In the genomic region with DNA sequence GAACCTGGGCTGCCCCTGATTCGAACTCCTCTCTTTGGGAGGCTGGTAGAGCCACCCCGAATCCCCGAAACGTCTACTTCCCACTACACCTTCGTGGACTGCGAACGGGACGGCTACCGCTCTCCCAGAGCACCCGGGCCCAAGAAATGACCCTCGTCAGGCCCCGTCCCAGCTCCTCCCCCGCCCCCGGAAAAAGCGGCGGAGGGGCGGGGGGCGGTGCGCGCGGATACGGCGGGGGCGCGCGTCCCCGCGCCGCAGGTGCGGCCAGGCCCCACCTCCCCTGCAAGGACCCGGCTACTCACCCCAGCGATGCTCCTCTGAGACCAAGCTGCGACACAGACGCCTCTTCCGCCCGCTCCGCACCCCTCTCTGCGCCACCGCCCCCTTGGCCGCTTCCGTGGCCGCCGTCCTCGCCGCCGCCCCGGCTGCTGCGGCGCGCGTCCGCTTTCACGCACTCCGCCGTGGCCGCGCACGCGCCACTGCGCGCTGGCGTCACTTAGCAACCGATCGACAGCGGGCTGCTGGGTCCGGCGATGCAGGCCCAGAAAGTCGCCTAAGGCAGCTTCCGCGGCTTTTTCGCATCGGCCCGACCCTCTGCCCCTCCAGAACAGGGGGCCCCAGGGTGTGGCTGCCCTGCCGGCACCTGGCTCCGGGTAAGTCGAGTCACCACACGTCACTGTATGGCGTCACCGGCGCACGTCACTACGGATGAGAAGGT, we compare ENCODE assay signal across 1 cellular context.
TF ChIP-seq lines count a peak whose summit lies in the region.

A gene (minus strand): TSS at position 432 of the 718 bp plus-strand sequence.

TF ChIP-seq in HepG2, 621 proteins besides CTCF, POLR2A, EP300 and RAD21 (continued from another document and continues in another):
- TF ChIP-seq ZNF616 (CRISPR knock-in tag; IDR thresholded peaks at IDR 0.05; ENCODE audit: low read depth): peak; percentile 65
- TF ChIP-seq HMG20B (CRISPR knock-in tag; conservative IDR thresholded peaks at IDR 0.05): no peak
- TF ChIP-seq SALL1 (CRISPR knock-in tag; IDR thresholded peaks at IDR 0.05): peak; percentile 70
- TF ChIP-seq, protein P1, sequence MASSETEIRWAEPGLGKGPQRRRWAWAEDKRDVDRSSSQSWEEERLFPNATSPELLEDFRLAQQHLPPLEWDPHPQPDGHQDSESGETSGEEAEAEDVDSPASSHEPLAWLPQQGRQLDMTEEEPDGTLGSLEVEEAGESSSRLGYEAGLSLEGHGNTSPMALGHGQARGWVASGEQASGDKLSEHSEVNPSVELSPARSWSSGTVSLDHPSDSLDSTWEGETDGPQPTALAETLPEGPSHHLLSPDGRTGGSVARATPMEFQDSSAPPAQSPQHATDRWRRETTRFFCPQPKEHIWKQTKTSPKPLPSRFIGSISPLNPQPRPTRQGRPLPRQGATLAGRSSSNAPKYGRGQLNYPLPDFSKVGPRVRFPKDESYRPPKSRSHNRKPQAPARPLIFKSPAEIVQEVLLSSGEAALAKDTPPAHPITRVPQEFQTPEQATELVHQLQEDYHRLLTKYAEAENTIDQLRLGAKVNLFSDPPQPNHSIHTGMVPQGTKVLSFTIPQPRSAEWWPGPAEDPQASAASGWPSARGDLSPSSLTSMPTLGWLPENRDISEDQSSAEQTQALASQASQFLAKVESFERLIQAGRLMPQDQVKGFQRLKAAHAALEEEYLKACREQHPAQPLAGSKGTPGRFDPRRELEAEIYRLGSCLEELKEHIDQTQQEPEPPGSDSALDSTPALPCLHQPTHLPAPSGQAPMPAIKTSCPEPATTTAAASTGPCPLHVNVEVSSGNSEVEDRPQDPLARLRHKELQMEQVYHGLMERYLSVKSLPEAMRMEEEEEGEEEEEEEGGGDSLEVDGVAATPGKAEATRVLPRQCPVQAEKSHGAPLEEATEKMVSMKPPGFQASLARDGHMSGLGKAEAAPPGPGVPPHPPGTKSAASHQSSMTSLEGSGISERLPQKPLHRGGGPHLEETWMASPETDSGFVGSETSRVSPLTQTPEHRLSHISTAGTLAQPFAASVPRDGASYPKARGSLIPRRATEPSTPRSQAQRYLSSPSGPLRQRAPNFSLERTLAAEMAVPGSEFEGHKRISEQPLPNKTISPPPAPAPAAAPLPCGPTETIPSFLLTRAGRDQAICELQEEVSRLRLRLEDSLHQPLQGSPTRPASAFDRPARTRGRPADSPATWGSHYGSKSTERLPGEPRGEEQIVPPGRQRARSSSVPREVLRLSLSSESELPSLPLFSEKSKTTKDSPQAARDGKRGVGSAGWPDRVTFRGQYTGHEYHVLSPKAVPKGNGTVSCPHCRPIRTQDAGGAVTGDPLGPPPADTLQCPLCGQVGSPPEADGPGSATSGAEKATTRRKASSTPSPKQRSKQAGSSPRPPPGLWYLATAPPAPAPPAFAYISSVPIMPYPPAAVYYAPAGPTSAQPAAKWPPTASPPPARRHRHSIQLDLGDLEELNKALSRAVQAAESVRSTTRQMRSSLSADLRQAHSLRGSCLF (CRISPR knock-in tag; IDR thresholded peaks at IDR 0.05; ENCODE audit: borderline replicate concordance): 0 out of 2 replicates have a peak, but pooled peaks have one; percentile 38
- TF ChIP-seq ZFP36 (IDR thresholded peaks at IDR 0.05; ENCODE audit: borderline replicate concordance, low read depth, low read length, partially characterized antibody): no peak
- TF ChIP-seq ZNF788 (CRISPR knock-in tag; IDR thresholded peaks at IDR 0.05; ENCODE audit: borderline replicate concordance): peak; percentile 63; the same call in 1 of the 2 replicates
- TF ChIP-seq NKX3-1 (CRISPR knock-in tag; IDR thresholded peaks at IDR 0.05): no peak; the same call in 1 of the 2 replicates
- no peak for TF ChIP-seq FOXK2 (IDR thresholded peaks at IDR 0.05)
- TF ChIP-seq, protein P2, sequence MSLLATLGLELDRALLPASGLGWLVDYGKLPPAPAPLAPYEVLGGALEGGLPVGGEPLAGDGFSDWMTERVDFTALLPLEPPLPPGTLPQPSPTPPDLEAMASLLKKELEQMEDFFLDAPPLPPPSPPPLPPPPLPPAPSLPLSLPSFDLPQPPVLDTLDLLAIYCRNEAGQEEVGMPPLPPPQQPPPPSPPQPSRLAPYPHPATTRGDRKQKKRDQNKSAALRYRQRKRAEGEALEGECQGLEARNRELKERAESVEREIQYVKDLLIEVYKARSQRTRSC (CRISPR knock-in tag; IDR thresholded peaks at IDR 0.05; ENCODE audit: low read depth): no peak
- TF ChIP-seq, protein P3, sequence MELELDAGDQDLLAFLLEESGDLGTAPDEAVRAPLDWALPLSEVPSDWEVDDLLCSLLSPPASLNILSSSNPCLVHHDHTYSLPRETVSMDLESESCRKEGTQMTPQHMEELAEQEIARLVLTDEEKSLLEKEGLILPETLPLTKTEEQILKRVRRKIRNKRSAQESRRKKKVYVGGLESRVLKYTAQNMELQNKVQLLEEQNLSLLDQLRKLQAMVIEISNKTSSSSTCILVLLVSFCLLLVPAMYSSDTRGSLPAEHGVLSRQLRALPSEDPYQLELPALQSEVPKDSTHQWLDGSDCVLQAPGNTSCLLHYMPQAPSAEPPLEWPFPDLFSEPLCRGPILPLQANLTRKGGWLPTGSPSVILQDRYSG (CRISPR knock-in tag; IDR thresholded peaks at IDR 0.05): no peak
- TF ChIP-seq, protein P4, sequence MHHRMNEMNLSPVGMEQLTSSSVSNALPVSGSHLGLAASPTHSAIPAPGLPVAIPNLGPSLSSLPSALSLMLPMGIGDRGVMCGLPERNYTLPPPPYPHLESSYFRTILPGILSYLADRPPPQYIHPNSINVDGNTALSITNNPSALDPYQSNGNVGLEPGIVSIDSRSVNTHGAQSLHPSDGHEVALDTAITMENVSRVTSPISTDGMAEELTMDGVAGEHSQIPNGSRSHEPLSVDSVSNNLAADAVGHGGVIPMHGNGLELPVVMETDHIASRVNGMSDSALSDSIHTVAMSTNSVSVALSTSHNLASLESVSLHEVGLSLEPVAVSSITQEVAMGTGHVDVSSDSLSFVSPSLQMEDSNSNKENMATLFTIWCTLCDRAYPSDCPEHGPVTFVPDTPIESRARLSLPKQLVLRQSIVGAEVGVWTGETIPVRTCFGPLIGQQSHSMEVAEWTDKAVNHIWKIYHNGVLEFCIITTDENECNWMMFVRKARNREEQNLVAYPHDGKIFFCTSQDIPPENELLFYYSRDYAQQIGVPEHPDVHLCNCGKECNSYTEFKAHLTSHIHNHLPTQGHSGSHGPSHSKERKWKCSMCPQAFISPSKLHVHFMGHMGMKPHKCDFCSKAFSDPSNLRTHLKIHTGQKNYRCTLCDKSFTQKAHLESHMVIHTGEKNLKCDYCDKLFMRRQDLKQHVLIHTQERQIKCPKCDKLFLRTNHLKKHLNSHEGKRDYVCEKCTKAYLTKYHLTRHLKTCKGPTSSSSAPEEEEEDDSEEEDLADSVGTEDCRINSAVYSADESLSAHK (CRISPR knock-in tag; IDR thresholded peaks at IDR 0.05; ENCODE audit: borderline replicate concordance): no peak
- no peak for TF ChIP-seq ZNF577 (CRISPR knock-in tag; IDR thresholded peaks at IDR 0.05; ENCODE audit: borderline replicate concordance, low read depth)
- TF ChIP-seq ZNF550 (CRISPR knock-in tag; IDR thresholded peaks at IDR 0.05; ENCODE audit: borderline replicate concordance): no peak
- peak; percentile 18; the same call in 1 of the 2 replicates for TF ChIP-seq NFYB (CRISPR knock-in tag; IDR thresholded peaks at IDR 0.05)
- no peak for TF ChIP-seq GTF2F1 (IDR thresholded peaks at IDR 0.05; ENCODE audit: low read length)
- TF ChIP-seq, protein P5, sequence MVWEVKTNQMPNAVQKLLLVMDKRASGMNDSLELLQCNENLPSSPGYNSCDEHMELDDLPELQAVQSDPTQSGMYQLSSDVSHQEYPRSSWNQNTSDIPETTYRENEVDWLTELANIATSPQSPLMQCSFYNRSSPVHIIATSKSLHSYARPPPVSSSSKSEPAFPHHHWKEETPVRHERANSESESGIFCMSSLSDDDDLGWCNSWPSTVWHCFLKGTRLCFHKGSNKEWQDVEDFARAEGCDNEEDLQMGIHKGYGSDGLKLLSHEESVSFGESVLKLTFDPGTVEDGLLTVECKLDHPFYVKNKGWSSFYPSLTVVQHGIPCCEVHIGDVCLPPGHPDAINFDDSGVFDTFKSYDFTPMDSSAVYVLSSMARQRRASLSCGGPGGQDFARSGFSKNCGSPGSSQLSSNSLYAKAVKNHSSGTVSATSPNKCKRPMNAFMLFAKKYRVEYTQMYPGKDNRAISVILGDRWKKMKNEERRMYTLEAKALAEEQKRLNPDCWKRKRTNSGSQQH (CRISPR knock-in tag; IDR thresholded peaks at IDR 0.05; ENCODE audit: low read depth): peak; percentile 51; the same call in 1 of the 2 replicates
- TF ChIP-seq KMT2A (CRISPR knock-in tag; IDR thresholded peaks at IDR 0.05): no peak; the same call in 1 of the 2 replicates
- no peak for TF ChIP-seq SSRP1 (CRISPR knock-in tag; IDR thresholded peaks at IDR 0.05)
- TF ChIP-seq ZNF12 (CRISPR knock-in tag; IDR thresholded peaks at IDR 0.05): no peak; the same call in 1 of the 2 replicates
- TF ChIP-seq, protein P6, sequence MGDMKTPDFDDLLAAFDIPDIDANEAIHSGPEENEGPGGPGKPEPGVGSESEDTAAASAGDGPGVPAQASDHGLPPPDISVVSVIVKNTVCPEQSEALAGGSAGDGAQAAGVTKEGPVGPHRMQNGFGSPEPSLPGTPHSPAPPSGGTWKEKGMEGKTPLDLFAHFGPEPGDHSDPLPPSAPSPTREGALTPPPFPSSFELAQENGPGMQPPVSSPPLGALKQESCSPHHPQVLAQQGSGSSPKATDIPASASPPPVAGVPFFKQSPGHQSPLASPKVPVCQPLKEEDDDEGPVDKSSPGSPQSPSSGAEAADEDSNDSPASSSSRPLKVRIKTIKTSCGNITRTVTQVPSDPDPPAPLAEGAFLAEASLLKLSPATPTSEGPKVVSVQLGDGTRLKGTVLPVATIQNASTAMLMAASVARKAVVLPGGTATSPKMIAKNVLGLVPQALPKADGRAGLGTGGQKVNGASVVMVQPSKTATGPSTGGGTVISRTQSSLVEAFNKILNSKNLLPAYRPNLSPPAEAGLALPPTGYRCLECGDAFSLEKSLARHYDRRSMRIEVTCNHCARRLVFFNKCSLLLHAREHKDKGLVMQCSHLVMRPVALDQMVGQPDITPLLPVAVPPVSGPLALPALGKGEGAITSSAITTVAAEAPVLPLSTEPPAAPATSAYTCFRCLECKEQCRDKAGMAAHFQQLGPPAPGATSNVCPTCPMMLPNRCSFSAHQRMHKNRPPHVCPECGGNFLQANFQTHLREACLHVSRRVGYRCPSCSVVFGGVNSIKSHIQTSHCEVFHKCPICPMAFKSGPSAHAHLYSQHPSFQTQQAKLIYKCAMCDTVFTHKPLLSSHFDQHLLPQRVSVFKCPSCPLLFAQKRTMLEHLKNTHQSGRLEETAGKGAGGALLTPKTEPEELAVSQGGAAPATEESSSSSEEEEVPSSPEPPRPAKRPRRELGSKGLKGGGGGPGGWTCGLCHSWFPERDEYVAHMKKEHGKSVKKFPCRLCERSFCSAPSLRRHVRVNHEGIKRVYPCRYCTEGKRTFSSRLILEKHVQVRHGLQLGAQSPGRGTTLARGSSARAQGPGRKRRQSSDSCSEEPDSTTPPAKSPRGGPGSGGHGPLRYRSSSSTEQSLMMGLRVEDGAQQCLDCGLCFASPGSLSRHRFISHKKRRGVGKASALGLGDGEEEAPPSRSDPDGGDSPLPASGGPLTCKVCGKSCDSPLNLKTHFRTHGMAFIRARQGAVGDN (CRISPR knock-in tag; IDR thresholded peaks at IDR 0.05): peak; percentile 87
- 0 out of 2 replicates have a peak, but pooled peaks have one; percentile 47 for TF ChIP-seq ZNF451 (CRISPR knock-in tag; IDR thresholded peaks at IDR 0.05)
- TF ChIP-seq ZNF530 (CRISPR knock-in tag; IDR thresholded peaks at IDR 0.05; ENCODE audit: low read depth): no peak
- no peak for TF ChIP-seq ZNF792 (CRISPR knock-in tag; IDR thresholded peaks at IDR 0.05)
- TF ChIP-seq HOXA5 (CRISPR knock-in tag; IDR thresholded peaks at IDR 0.05): peak; percentile 20; the same call in 1 of the 2 replicates
- TF ChIP-seq KLF15 (CRISPR knock-in tag; IDR thresholded peaks at IDR 0.05; ENCODE audit: borderline replicate concordance): 0 out of 2 replicates have a peak, but pooled peaks have one; percentile 36
- peak; percentile 70 for TF ChIP-seq TBX2 (CRISPR knock-in tag; IDR thresholded peaks at IDR 0.05; ENCODE audit: borderline replicate concordance)
- TF ChIP-seq, protein P7, sequence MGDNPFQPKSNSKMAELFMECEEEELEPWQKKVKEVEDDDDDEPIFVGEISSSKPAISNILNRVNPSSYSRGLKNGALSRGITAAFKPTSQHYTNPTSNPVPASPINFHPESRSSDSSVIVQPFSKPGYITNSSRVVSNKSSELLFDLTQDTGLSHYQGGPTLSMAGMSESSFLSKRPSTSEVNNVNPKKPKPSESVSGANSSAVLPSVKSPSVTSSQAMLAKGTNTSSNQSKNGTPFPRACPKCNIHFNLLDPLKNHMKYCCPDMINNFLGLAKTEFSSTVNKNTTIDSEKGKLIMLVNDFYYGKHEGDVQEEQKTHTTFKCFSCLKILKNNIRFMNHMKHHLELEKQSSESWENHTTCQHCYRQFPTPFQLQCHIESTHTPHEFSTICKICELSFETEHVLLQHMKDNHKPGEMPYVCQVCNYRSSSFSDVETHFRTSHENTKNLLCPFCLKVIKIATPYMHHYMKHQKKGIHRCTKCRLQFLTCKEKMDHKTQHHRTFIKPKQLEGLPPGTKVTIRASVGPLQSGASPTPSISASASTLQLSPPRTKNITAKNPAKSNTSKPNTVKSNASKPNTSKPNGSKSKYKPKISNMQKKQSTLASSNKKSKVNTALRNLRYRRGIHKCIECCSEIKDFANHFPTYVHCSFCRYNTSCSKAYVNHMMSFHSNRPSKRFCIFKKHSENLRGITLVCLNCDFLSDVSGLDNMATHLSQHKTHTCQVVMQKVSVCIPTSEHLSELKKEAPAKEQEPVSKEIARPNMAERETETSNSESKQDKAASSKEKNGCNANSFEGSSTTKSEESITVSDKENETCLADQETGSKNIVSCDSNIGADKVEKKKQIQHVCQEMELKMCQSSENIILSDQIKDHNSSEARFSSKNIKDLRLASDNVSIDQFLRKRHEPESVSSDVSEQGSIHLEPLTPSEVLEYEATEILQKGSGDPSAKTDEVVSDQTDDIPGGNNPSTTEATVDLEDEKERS (CRISPR knock-in tag; IDR thresholded peaks at IDR 0.05): no peak
- TF ChIP-seq SP1 (IDR thresholded peaks at IDR 0.05): no peak
- peak; percentile 11; the same call in 1 of the 2 replicates for TF ChIP-seq SP1 (CRISPR knock-in tag; IDR thresholded peaks at IDR 0.05)
- TF ChIP-seq ZNF180 (CRISPR knock-in tag; IDR thresholded peaks at IDR 0.05; ENCODE audit: borderline replicate concordance, low read depth): no peak
- no peak for TF ChIP-seq STAG1 (CRISPR knock-in tag; IDR thresholded peaks at IDR 0.05)
- peak; percentile 70; the same call in 1 of the 2 replicates for TF ChIP-seq ZNF329 (CRISPR knock-in tag; IDR thresholded peaks at IDR 0.05; ENCODE audit: low read depth)
- TF ChIP-seq, protein P8, sequence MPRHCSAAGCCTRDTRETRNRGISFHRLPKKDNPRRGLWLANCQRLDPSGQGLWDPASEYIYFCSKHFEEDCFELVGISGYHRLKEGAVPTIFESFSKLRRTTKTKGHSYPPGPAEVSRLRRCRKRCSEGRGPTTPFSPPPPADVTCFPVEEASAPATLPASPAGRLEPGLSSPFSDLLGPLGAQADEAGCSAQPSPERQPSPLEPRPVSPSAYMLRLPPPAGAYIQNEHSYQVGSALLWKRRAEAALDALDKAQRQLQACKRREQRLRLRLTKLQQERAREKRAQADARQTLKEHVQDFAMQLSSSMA (CRISPR knock-in tag; IDR thresholded peaks at IDR 0.05): 0 out of 2 replicates have a peak, but pooled peaks have one; percentile 17
- no peak for TF ChIP-seq ZKSCAN8 (CRISPR knock-in tag; IDR thresholded peaks at IDR 0.05; ENCODE audit: borderline replicate concordance)
- TF ChIP-seq CBFB (CRISPR knock-in tag; IDR thresholded peaks at IDR 0.05): no peak; the same call in 1 of the 2 replicates
- TF ChIP-seq MIER2 (CRISPR knock-in tag; IDR thresholded peaks at IDR 0.05): no peak
- TF ChIP-seq, protein P9, sequence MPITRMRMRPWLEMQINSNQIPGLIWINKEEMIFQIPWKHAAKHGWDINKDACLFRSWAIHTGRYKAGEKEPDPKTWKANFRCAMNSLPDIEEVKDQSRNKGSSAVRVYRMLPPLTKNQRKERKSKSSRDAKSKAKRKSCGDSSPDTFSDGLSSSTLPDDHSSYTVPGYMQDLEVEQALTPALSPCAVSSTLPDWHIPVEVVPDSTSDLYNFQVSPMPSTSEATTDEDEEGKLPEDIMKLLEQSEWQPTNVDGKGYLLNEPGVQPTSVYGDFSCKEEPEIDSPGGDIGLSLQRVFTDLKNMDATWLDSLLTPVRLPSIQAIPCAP (CRISPR knock-in tag; IDR thresholded peaks at IDR 0.05; ENCODE audit: low read depth): no peak
